In the genomic region with DNA sequence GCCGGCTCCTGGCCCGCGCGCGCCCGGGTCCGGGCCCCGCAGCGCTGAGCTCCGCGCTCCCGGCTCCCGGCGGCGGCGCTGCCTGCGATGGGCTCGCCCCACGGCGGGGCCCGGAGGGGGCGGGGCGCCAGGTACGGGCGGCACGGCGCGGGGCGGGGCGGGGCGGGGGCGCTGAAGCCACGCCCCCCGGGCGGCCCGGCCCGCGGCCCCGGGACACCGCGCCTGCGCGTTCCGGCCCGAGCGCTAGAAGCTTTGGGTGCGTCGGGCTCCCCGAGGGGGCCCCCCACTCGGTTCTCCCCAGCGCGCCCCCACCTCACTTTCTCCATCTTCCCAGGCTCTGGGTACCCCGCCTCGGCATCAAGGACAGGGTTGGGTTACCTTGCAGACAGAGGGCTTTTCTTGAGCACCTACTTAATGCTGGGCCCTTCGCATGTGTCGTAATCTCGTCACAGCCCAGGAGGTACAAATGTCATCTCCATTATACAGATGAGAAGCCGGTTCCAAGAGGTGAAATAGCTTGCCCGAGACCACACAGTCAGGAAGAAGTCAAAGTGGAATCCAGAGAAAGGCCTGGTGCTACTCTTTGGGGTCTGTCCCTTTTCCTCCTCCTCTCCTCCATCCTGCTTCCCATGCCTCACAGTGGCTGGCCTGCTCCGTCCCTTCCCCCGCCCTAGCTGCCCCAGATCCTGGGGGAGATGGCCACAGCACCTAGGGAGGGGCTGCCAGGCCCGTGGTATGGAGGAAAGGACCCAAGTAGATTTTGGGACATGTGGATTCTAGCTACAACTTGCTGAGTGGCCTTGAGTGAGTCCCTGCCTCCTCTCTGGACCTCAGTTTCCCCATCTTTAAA, we compare ENCODE assay signal across 8 cellular contexts. TPM values are rescaled to one million over a fixed set of nuclear protein-coding genes. Genes with fewer than 3 reads are reported as not detected.
DNase-seq lines count a peak whose midpoint lies in the region; ATAC-seq and TF ChIP-seq lines count a peak whose summit lies in the region.

No MANE protein-coding gene starts in this region.

- H3K27me3 ChIP-seq in BJ (ENCODE audit: control insufficient read depth, insufficient read depth, low read length), result peaks cover 12% of the 10 kb centered on the region; the same call in 1 of the 2 replicates
- peaks cover 49% of the 10 kb centered on the region for H3K27me3 ChIP-seq in iPS-20b (ENCODE audit: insufficient read depth, low read length)

- no peaks in the 10 kb centered on the region for H3K9me3 ChIP-seq in iPS-20b (ENCODE audit: insufficient read depth, low read depth, low read length)

- H3K4me3 ChIP-seq in BJ (ENCODE audit: low read depth, low read length) (peak overlapping the region; percentile 25), NB4 (ENCODE audit: low read depth, low read length) (no peak overlapping the region), iPS-20b (ENCODE audit: low read length) (peak overlapping the region; percentile 73)

- POLR2A ChIA-PET in BJ (lab: Charles Lee), result no interaction called here

- peak overlapping the region; percentile 58; the same call in 1 of the 2 replicates for H3K9ac ChIP-seq in iPS-20b (ENCODE audit: low read depth, low read length)

- H3K36me3 ChIP-seq in BJ (ENCODE audit: control insufficient read depth, insufficient read depth, low read length), result no peaks in the 10 kb centered on the region
- H3K36me3 ChIP-seq in iPS-20b (ENCODE audit: insufficient read depth, low read depth, low read length), result no peaks in the 10 kb centered on the region

- CTCF ChIA-PET in BJ (lab: Yijun Ruan, JAX), result interaction anchor here (0.6 to 1.5 kb wide), 3 partner anchors 11 to 252 kb away, joined by 3 to 4 read pairs (median 3); no protein-coding TSS in a partner anchor

- no peak for ATAC-seq in GM18517 (IDR thresholded peaks at IDR 0.05; ENCODE audit: unreplicated experiment)

- DNase-seq in BJ (ENCODE audit: low read depth) (no peak), NB4 (ENCODE audit: low read depth) (peak; percentile 12), NCI-H2029 (lab: John Stamatoyannopoulos, UW) (no peak), NCI-H1930 (lab: John Stamatoyannopoulos, UW) (no peak)
- DNase-seq in activated naive CD4-positive, alpha-beta T cell treated with Interleukin-2 at 50 U/mL for 16 hours, result peak; percentile 51
- peak; percentile 49 for DNase-seq in stimulated activated CD4-positive, alpha-beta T cell treated with anti-CD3 and anti-CD28 coated beads, Interleukin-4, amount 100 ng/mL, for 48 hours (ENCODE audit: low read depth in 2 of 2)

- peaks cover 6% of the 10 kb centered on the region; the same call in 1 of the 2 replicates for H3K4me1 ChIP-seq in iPS-20b (ENCODE audit: insufficient read depth, low read length)

- no peak for TF ChIP-seq POLR2A in NB4 (IDR thresholded peaks at IDR 0.05; ENCODE audit: extremely low read depth, insufficient read length)

- no peak overlapping the region for H3K27ac ChIP-seq in iPS-20b (ENCODE audit: low read length)

- no peak for TF ChIP-seq CTCF in BJ (IDR thresholded peaks at IDR 0.05; ENCODE audit: insufficient read depth, low read depth, low read length)
- TF ChIP-seq CTCF in NB4 (IDR thresholded peaks at IDR 0.05; ENCODE audit: low read depth, low read length), result no peak

RNA-seq across cellular contexts. Expression of gene RAP1GAP, which starts 46.5 kb away (rescaled TPM):
- 0.16 and 0.31 TPM in 2 replicates for polyA plus RNA-seq in BJ (2011; rRNA removed)
- 0.19 TPM in 1 of 2 replicates, not detected in the other for polyA minus RNA-seq in BJ (2011; rRNA and poly(A)+ RNA removed)

Comparison
In these comparisons a context has a peak if more than half of its experiments do, and no peak if none do; other contexts are left out.
1. DNase-seq: peak in NB4 (single experiment), activated naive CD4-positive, alpha-beta T cell treated with Interleukin-2 at 50 U/mL for 16 hours (single experiment) and stimulated activated CD4-positive, alpha-beta T cell treated with anti-CD3 and anti-CD28 coated beads, Interleukin-4, amount 100 ng/mL, for 48 hours (2 of 2); none in BJ (single experiment), NCI-H2029 (single experiment) and NCI-H1930 (0 of 2).